ENCODE assay signal across 20 cellular contexts in the genomic region with DNA sequence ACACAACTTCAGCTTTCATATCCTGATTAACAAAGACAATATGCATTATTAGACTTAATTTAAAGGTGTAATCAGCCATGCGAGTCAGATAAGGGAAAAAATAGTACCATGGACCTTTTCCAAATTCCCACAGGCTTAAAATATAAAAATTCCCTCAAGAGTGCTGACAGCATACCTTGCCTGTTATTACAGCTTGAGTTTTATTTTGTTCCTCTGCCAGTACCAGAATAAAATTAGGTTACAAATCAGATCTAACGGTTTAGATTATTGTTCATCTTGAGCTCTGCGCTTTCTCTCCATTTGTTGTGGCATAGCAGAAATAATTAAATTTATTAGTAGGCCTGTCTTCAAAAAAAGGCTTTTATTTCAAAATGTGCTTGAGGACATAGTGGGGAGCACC.
DNase-seq lines count a peak whose midpoint lies in the region; ATAC-seq and TF ChIP-seq lines count a peak whose summit lies in the region.
"Had no signal": no experiment of that assay in that cellular context is flagged by ENCODE, and none has a peak within 500 bp of the region (broad histone marks: within the 10 kb centered on the region; RNA-seq: fewer than 3 reads in every experiment).

No MANE protein-coding gene starts in this region.

- CTCF ChIA-PET in activated CD4-positive, alpha-beta T cell treated with anti-CD3 and anti-CD28 coated beads, Interleukin-2, amount 10 ng/mL, durations not matched to agents 7 days and 5 days (lab: Charles Lee), result no interaction called here

- no peak overlapping the region for H3K27ac Mint-ChIP-seq in GM23338
- no peak overlapping the region for H3K27ac Mint-ChIP-seq in activated CD4-positive, alpha-beta T cell treated with anti-CD3 and anti-CD28 coated beads, Interleukin-2, amount 10 ng/mL, durations not matched to agents 7 days and 5 days
- H3K27ac Mint-ChIP-seq in T-helper 17 cell, result no peak overlapping the region
- H3K27ac Mint-ChIP-seq: CD4-positive, alpha-beta T cell; HFFc6 had no signal

- H3K4me1 ChIP-seq in GM23338 (ENCODE audit: insufficient read depth) (peaks cover 72% of the 10 kb centered on the region), muscle layer of colon (ENCODE audit: insufficient read depth, low read length) (peaks cover 76% of the 10 kb centered on the region)
- H3K4me1 ChIP-seq: A549 had no signal

- POLR2A ChIA-PET in activated CD4-positive, alpha-beta T cell treated with anti-CD3 and anti-CD28 coated beads, Interleukin-2, amount 10 ng/mL, durations not matched to agents 7 days and 5 days (lab: Charles Lee), result no interaction called here

- no peak overlapping the region for H2AFZ ChIP-seq in GM23338
- H2AFZ ChIP-seq: GM23248 had no signal

- no peak overlapping the region for H3K4me3 Mint-ChIP-seq in GM23338
- no peak overlapping the region for H3K4me3 Mint-ChIP-seq in activated CD4-positive, alpha-beta T cell treated with anti-CD3 and anti-CD28 coated beads, Interleukin-2, amount 10 ng/mL, durations not matched to agents 7 days and 5 days
- no peak overlapping the region for H3K4me3 Mint-ChIP-seq in T-helper 17 cell
- H3K4me3 Mint-ChIP-seq: CD4-positive, alpha-beta T cell; HFFc6 had no signal

- H3K79me2 ChIP-seq in GM23338 (replicated peaks; ENCODE audit: insufficient read depth), result peaks cover 98% of the 10 kb centered on the region

- H3K4me1 Mint-ChIP-seq in GM23338, result peaks cover 69% of the 10 kb centered on the region
- H3K4me1 Mint-ChIP-seq in activated CD4-positive, alpha-beta T cell treated with anti-CD3 and anti-CD28 coated beads, Interleukin-2, amount 10 ng/mL, durations not matched to agents 7 days and 5 days, result no peaks in the 10 kb centered on the region
- no peaks in the 10 kb centered on the region for H3K4me1 Mint-ChIP-seq in T-helper 17 cell

- ATAC-seq in Right ventricle myocardium superior (ENCODE audit: poor library complexity), result peak; percentile 16
- no peak for ATAC-seq in Right ventricle myocardium inferior
- no peak for ATAC-seq in GM23338
- no peak for ATAC-seq in T-helper 17 cell
- ATAC-seq: A549, HCT116 had no signal

- no peaks in the 10 kb centered on the region for H3K27me3 ChIP-seq in GM23338 (ENCODE audit: insufficient read depth)
- no peaks in the 10 kb centered on the region for H3K27me3 ChIP-seq in muscle layer of colon (ENCODE audit: control insufficient read depth in 1 of 2, insufficient read depth in 2 of 2, low read length in 2 of 2)

- H3K9me3 ChIP-seq in muscle layer of colon (ENCODE audit: low read length) (no peaks in the 10 kb centered on the region), T-helper 17 cell (ENCODE audit: control insufficient read depth, low read length, poor library complexity, severe bottlenecking) (no peaks in the 10 kb centered on the region)
- H3K9me3 ChIP-seq: A549 had no signal

- H3K27ac ChIP-seq in GM23338 (ENCODE audit: low read depth) (no peak overlapping the region), muscle layer of colon (ENCODE audit: low read depth, low read length) (peak overlapping the region; percentile 9)
- H3K27ac ChIP-seq: 22Rv1, A549, C4-2B, GM23248 had no signal

- H3K36me3 ChIP-seq in GM23338 (ENCODE audit: insufficient read depth) (no peaks in the 10 kb centered on the region), muscle layer of colon (ENCODE audit: insufficient read depth, low read length) (no peaks in the 10 kb centered on the region)

- no peaks in the 10 kb centered on the region for H3K9me3 Mint-ChIP-seq in GM23338
- no peaks in the 10 kb centered on the region for H3K9me3 Mint-ChIP-seq in activated CD4-positive, alpha-beta T cell treated with anti-CD3 and anti-CD28 coated beads, Interleukin-2, amount 10 ng/mL, durations not matched to agents 7 days and 5 days
- H3K9me3 Mint-ChIP-seq: CD4-positive, alpha-beta T cell; HFFc6 had no signal

- no peak for TF ChIP-seq CTCF in GM23338 (conservative IDR thresholded peaks at IDR 0.05; ENCODE audit: low read depth in 2 of 2)

- H3K36me3 Mint-ChIP-seq in GM23338 (ENCODE audit: low read depth), result no peaks in the 10 kb centered on the region
- no peaks in the 10 kb centered on the region for H3K36me3 Mint-ChIP-seq in activated CD4-positive, alpha-beta T cell treated with anti-CD3 and anti-CD28 coated beads, Interleukin-2, amount 10 ng/mL, durations not matched to agents 7 days and 5 days (ENCODE audit: low read depth)
- no peaks in the 10 kb centered on the region for H3K36me3 Mint-ChIP-seq in T-helper 17 cell (ENCODE audit: low read depth)

- H3K4me3 ChIP-seq in GM23338, result no peak overlapping the region
- no peak overlapping the region for H3K4me3 ChIP-seq in muscle layer of colon (ENCODE audit: low read depth in 1 of 2, low read length in 2 of 2)
- H3K4me3 ChIP-seq: A549, GM23248 had no signal

- intact Hi-C loops in Right ventricle myocardium superior (cut with DNase I) (no loop called here), Right ventricle myocardium inferior (cut with DNase I) (loop anchor here (2.0 to 5.0 kb wide), 2 partner anchors 37 to 234 kb away; no protein-coding TSS in a partner anchor)

- peaks cover 2% of the 10 kb centered on the region for H3K27me3 Mint-ChIP-seq in GM23338 (ENCODE audit: insufficient read depth, low read depth, poor library complexity)
- H3K27me3 Mint-ChIP-seq in activated CD4-positive, alpha-beta T cell treated with anti-CD3 and anti-CD28 coated beads, Interleukin-2, amount 10 ng/mL, durations not matched to agents 7 days and 5 days, result no peaks in the 10 kb centered on the region
- H3K27me3 Mint-ChIP-seq in T-helper 17 cell, result no peaks in the 10 kb centered on the region
- H3K27me3 Mint-ChIP-seq: CD4-positive, alpha-beta T cell had no signal

- peak overlapping the region; percentile 4; the same call in 1 of the 2 replicates for H3K4me2 ChIP-seq in GM23338
- H3K4me2 ChIP-seq: A549 had no signal

- H3K9ac ChIP-seq in muscle layer of colon (ENCODE audit: low read length), result no peak overlapping the region
- H3K9ac ChIP-seq: GM23248 had no signal

- H3F3A ChIP-seq in GM23338 (replicated peaks; ENCODE audit: low read depth), result no peaks in the 10 kb centered on the region

- DNase-seq in Right ventricle myocardium superior (no peak), Right ventricle myocardium inferior (ENCODE audit: missing footprints) (no peak), GM23338 (ENCODE audit: low spot score) (no peak), cerebellar cortex (ENCODE audit: low spot score) (peak; percentile 46), COLO668 (lab: John Stamatoyannopoulos, UW; ENCODE audit: unreplicated experiment) (no peak), T-helper 17 cell (no peak)
- no peak for DNase-seq in activated CD4-positive, alpha-beta T cell treated with anti-CD3 and anti-CD28 coated beads, Interleukin-2, amount 10 ng/mL, durations not matched to agents 7 days and 5 days
- DNase-seq: AML-193; CD4-positive, alpha-beta T cell; DMS153; DMS79; GDM1; GM23248; H7; HFFc6 had no signal

- H4K20me1 ChIP-seq in GM23338 (replicated peaks; ENCODE audit: insufficient read depth), result peaks cover 38% of the 10 kb centered on the region

- no peaks in the 10 kb centered on the region for H3K9me2 ChIP-seq in GM23338 (ENCODE audit: insufficient read depth)

TF ChIP-seq in GM23338, 12 proteins besides CTCF, POLR2A, EP300 and RAD21 (continues in another document):
- TF ChIP-seq, protein P1, sequence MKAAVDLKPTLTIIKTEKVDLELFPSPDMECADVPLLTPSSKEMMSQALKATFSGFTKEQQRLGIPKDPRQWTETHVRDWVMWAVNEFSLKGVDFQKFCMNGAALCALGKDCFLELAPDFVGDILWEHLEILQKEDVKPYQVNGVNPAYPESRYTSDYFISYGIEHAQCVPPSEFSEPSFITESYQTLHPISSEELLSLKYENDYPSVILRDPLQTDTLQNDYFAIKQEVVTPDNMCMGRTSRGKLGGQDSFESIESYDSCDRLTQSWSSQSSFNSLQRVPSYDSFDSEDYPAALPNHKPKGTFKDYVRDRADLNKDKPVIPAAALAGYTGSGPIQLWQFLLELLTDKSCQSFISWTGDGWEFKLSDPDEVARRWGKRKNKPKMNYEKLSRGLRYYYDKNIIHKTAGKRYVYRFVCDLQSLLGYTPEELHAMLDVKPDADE (IDR thresholded peaks at IDR 0.05), result no peak
- TF ChIP-seq EZH2phosphoT487 (IDR thresholded peaks at IDR 0.05; ENCODE audit: unreplicated experiment), result no peak
- TF ChIP-seq, protein P2, sequence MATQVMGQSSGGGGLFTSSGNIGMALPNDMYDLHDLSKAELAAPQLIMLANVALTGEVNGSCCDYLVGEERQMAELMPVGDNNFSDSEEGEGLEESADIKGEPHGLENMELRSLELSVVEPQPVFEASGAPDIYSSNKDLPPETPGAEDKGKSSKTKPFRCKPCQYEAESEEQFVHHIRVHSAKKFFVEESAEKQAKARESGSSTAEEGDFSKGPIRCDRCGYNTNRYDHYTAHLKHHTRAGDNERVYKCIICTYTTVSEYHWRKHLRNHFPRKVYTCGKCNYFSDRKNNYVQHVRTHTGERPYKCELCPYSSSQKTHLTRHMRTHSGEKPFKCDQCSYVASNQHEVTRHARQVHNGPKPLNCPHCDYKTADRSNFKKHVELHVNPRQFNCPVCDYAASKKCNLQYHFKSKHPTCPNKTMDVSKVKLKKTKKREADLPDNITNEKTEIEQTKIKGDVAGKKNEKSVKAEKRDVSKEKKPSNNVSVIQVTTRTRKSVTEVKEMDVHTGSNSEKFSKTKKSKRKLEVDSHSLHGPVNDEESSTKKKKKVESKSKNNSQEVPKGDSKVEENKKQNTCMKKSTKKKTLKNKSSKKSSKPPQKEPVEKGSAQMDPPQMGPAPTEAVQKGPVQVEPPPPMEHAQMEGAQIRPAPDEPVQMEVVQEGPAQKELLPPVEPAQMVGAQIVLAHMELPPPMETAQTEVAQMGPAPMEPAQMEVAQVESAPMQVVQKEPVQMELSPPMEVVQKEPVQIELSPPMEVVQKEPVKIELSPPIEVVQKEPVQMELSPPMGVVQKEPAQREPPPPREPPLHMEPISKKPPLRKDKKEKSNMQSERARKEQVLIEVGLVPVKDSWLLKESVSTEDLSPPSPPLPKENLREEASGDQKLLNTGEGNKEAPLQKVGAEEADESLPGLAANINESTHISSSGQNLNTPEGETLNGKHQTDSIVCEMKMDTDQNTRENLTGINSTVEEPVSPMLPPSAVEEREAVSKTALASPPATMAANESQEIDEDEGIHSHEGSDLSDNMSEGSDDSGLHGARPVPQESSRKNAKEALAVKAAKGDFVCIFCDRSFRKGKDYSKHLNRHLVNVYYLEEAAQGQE (IDR thresholded peaks at IDR 0.05; ENCODE audit: unreplicated experiment), result no peak
- TF ChIP-seq EZH2 (IDR thresholded peaks at IDR 0.05; ENCODE audit: low read depth, unreplicated experiment), result no peak
- no peak for TF ChIP-seq CREB1 (CRISPR knock-in tag; IDR thresholded peaks at IDR 0.05; ENCODE audit: low read depth)
